Comparison of ENCODE assay signal across 8 cellular contexts in genomic region chr15:60478633-60479360, GRCh38. TPM values are rescaled to one million over a fixed set of nuclear protein-coding genes. Genes with fewer than 3 reads are reported as not detected.
DNase-seq lines count a peak whose midpoint lies in the region; ATAC-seq, FAIRE-seq and TF ChIP-seq lines count a peak whose summit lies in the region.

TSS of gene ICE2 (minus strand) at chr15:60479142. CDS start at chr15:60477977, 1,165 bp downstream.

- 0 out of 2 replicates have a peak within 1 kb of the TSS, but pooled peaks have one; percentile 51 for H2BK20ac ChIP-seq in H1 (ENCODE audit: low read length)

- peaks cover 7 to 28% of the 10 kb centered on the region in 2 experiments; a peak in 3 of 4 replicates for H3K79me2 ChIP-seq in H1 (ENCODE audit: control insufficient read depth in 1 of 2, insufficient read depth in 2 of 2, low read length in 2 of 2)

- peaks cover 0 to 30% (median 4%) of the 10 kb centered on the region in 4 experiments; a peak in 6 of 8 replicates for H3K36me3 ChIP-seq in H1 (ENCODE audit: control insufficient read depth in 2 of 4, insufficient read depth in 4 of 4, low read length in 3 of 4)

- H3K9me3 Mint-ChIP-seq in memory B cell = no peaks in the 10 kb centered on the region

- H3K4ac ChIP-seq in H1 (replicated peaks; ENCODE audit: insufficient read length, low read depth, low read length) = no peak within 1 kb of the TSS

- peak within 1 kb of the TSS; percentile 70 for H3K56ac ChIP-seq in H1 (replicated peaks; ENCODE audit: insufficient read length, low read depth, low read length)

- H3K9me3 ChIP-seq in H1 (ENCODE audit: insufficient read depth in 2 of 2, low read depth in 1 of 2, low read length in 1 of 2) = no peaks in the 10 kb centered on the region

- H2AFZ ChIP-seq in H1 (ENCODE audit: low read length) = peak within 1 kb of the TSS; percentile 85

- H2BK5ac ChIP-seq in H1 (ENCODE audit: low read depth, low read length) = peak within 1 kb of the TSS; percentile 99

- H4K8ac ChIP-seq in H1 (ENCODE audit: extremely low read depth, insufficient read depth, low read length) = peak within 1 kb of the TSS; percentile 99

- H3K4me3 ChIP-seq in H1 (ENCODE audit: extremely low read depth in 1 of 4, insufficient read depth in 2 of 4, low read depth in 3 of 4, low read length in 4 of 4) = peak within 1 kb of the TSS; percentile 81 to 96 (median 90)

- DNase-seq in COLO829 (ENCODE audit: low spot score) = peak; percentile 84
- peak; percentile 96 for DNase-seq in HT1080 (ENCODE audit: low read depth)
- peak; percentile 91 for DNase-seq in NOMO-1 treated with DMSO at 0.1 percent for 48 hours (lab: John Stamatoyannopoulos, UW; ENCODE audit: unreplicated experiment)
- peak; percentile 90 to 95 (median 94) for DNase-seq in activated CD8-positive, alpha-beta memory T cell treated with anti-CD3 and anti-CD28 coated beads for 48 hours (ENCODE audit: low read depth in 2 of 3, low spot score in 2 of 3)
- DNase-seq in H1 (ENCODE audit: low read depth in 1 of 2, low spot score in 2 of 2) = peak; percentile 76 to 97
- peak; percentile 89 to 97 for DNase-seq in memory B cell (ENCODE audit: low spot score in 2 of 2)
- DNase-seq in stimulated activated CD8-positive, alpha-beta memory T cell treated with anti-CD3 and anti-CD28 coated beads, Interleukin-12 subunit alpha, Interleukin-12 subunit beta, amount 100 ng/mL, for 24 hours (ENCODE audit: extremely low read depth) = peak; percentile 89

- no peak within 1 kb of the TSS for H3K23ac ChIP-seq in H1 (ENCODE audit: insufficient read length)

- H3K4me1 Mint-ChIP-seq in memory B cell = peaks cover 22% of the 10 kb centered on the region

- H3K79me1 ChIP-seq in H1 (ENCODE audit: low read depth, low read length) = peaks cover 3% of the 10 kb centered on the region; the same call in 1 of the 2 replicates

- TF ChIP-seq EP300 in H1 (IDR thresholded peaks at IDR 0.05; ENCODE audit: borderline replicate concordance in 1 of 2, low read depth in 2 of 2, low read length in 2 of 2) = no peak

- peak within 1 kb of the TSS; percentile 94 for H4K91ac ChIP-seq in H1 (replicated peaks; ENCODE audit: insufficient read length, low read length)

- peak within 1 kb of the TSS; percentile 93 for H3K4me3 Mint-ChIP-seq in memory B cell

- H3K14ac ChIP-seq in H1 (ENCODE audit: insufficient read length) = no peak within 1 kb of the TSS

- CTCF ChIA-PET in H1 (lab: Charles Lee; ENCODE audit: partially characterized antibody) = interaction anchor here (1.0 to 2.4 kb wide), 6 partner anchors 28 to 452 kb away, joined by 3 to 6 read pairs (median 4); no protein-coding TSS in a partner anchor

- H3K4me2 ChIP-seq in H1 (ENCODE audit: insufficient read depth in 1 of 2, low read depth in 2 of 2, low read length in 2 of 2) = peak within 1 kb of the TSS; percentile 90 to 93

- H3K27me3 ChIP-seq in H1 (replicated peaks in 1 of 4; ENCODE audit: control insufficient read depth in 3 of 4, extremely low read depth in 1 of 4, insufficient read depth in 3 of 4, low read length in 3 of 4) = no peaks in the 10 kb centered on the region

- H3K23me2 ChIP-seq in H1 (ENCODE audit: low read depth, low read length) = peaks cover 9% of the 10 kb centered on the region

- no peak for TF ChIP-seq RAD21 in H1 (IDR thresholded peaks at IDR 0.05 in 1 of 2, conservative IDR thresholded peaks at IDR 0.05 in 1 of 2; ENCODE audit: low read depth in 2 of 2, low read length in 2 of 2)

- FAIRE-seq in H1 (lab: Jason Lieb, UNC) = peak; percentile 28

- H3K27me3 Mint-ChIP-seq in memory B cell = no peaks in the 10 kb centered on the region

- H4K5ac ChIP-seq in H1 (ENCODE audit: insufficient read length, low read depth, low read length) = peak within 1 kb of the TSS; percentile 94

- H2BK15ac ChIP-seq in H1 (ENCODE audit: low read length) = no peak within 1 kb of the TSS

- H3K36me3 Mint-ChIP-seq in memory B cell = peaks cover 11% of the 10 kb centered on the region

- peak within 1 kb of the TSS; percentile 95 for H3K27ac ChIP-seq in H1 (ENCODE audit: low read depth, low read length)

- no peak within 1 kb of the TSS for H2BK120ac ChIP-seq in H1 (replicated peaks; ENCODE audit: low read depth, low read length)

- H4K20me1 ChIP-seq in H1 (replicated peaks in 1 of 2; ENCODE audit: control insufficient read depth in 1 of 2, insufficient read depth in 2 of 2, low read length in 2 of 2) = peaks cover 0 to 3% of the 10 kb centered on the region in 2 experiments

- TF ChIP-seq CTCF in H1 (IDR thresholded peaks at IDR 0.05; ENCODE audit: control extremely low read depth in 1 of 3, insufficient read depth in 1 of 3, low read depth in 1 of 3, low read length in 3 of 3) = no peak

- peak within 1 kb of the TSS; percentile 86; the same call in 1 of the 2 replicates for H2BK12ac ChIP-seq in H1 (ENCODE audit: low read depth, low read length)

- H3K9ac ChIP-seq in H1 (replicated peaks in 1 of 4; ENCODE audit: extremely low read depth in 1 of 4, low read depth in 3 of 4, low read length in 3 of 4) = peak within 1 kb of the TSS; percentile 94 to 98 (median 96)

- H3K4me1 ChIP-seq in H1 (replicated peaks in 1 of 4; ENCODE audit: control insufficient read depth in 3 of 4, insufficient read depth in 4 of 4, low read length in 3 of 4) = peaks cover 2 to 12% (median 7%) of the 10 kb centered on the region in 4 experiments; a peak in 6 of 7 replicates

- peak within 1 kb of the TSS; percentile 98 for H3K27ac Mint-ChIP-seq in memory B cell

- H3K18ac ChIP-seq in H1 (ENCODE audit: extremely low read depth, low read length) = peak within 1 kb of the TSS; percentile 97

- H2AK5ac ChIP-seq in H1 (ENCODE audit: low read depth, low read length) = 0 out of 2 replicates have a peak within 1 kb of the TSS, but pooled peaks have one; percentile 54

- ATAC-seq in GM21360 (IDR thresholded peaks at IDR 0.05; ENCODE audit: unreplicated experiment) (peak; percentile 79), memory B cell (ENCODE audit: low read depth) (peak; percentile 94)

- TF ChIP-seq POLR2A in H1 (IDR thresholded peaks at IDR 0.05; ENCODE audit: control extremely low read depth in 1 of 2, low read depth in 2 of 2, low read length in 2 of 2) = peak; percentile 84 to 98

- POLR2A ChIA-PET in H1 (lab: Charles Lee; ENCODE audit: partially characterized antibody) = interaction anchor here (0.8 to 2.2 kb wide), 8 partner anchors 10 to 730 kb away, joined by 3 to 6 read pairs (median 3); no protein-coding TSS in a partner anchor

- WGBS in H1 (ENCODE audit: extremely low coverage in 1 of 2, insufficient coverage in 1 of 2, insufficient read length in 1 of 2, insufficient replicate concordance in 2 of 2, low coverage in 1 of 2, low lambda C conversion rate in 2 of 2, missing lambda C conversion rate in 1 of 2), 2 experiments = 2% methylated on average over 57 of the region's 57 CpGs; no CpG with 5 or more reads in 1 of the 2 experiments

TF ChIP-seq in H1, 55 proteins besides CTCF, POLR2A, EP300 and RAD21 (continues in another document):
- TF ChIP-seq, protein P1, sequence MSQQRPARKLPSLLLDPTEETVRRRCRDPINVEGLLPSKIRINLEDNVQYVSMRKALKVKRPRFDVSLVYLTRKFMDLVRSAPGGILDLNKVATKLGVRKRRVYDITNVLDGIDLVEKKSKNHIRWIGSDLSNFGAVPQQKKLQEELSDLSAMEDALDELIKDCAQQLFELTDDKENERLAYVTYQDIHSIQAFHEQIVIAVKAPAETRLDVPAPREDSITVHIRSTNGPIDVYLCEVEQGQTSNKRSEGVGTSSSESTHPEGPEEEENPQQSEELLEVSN (IDR thresholded peaks at IDR 0.05) = peak; percentile 75
- TF ChIP-seq TBP (IDR thresholded peaks at IDR 0.05; ENCODE audit: low read depth, low read length) (peak; percentile 93), SIN3A (conservative IDR thresholded peaks at IDR 0.05 in 1 of 2, IDR thresholded peaks at IDR 0.05 in 1 of 2; ENCODE audit: low read depth in 1 of 2, low read length in 2 of 2) (peak in 1 of 2 experiments; percentile 87; a peak in 2 of 4 replicates), YY1 (IDR thresholded peaks at IDR 0.05; ENCODE audit: low read depth, low read length) (peak; percentile 91), TAF7 (optimal IDR thresholded peaks at IDR 0.05; ENCODE audit: borderline replicate concordance, low read depth, low read length) (peak; percentile 93), KDM5A (IDR thresholded peaks at IDR 0.05; ENCODE audit: low read length) (peak; percentile 73), SP4 (IDR thresholded peaks at IDR 0.05; ENCODE audit: low read length) (0 out of 2 replicates have a peak, but pooled peaks have one; percentile 54), CEBPB (IDR thresholded peaks at IDR 0.05; ENCODE audit: low read depth, low read length) (no peak), CHD1 (IDR thresholded peaks at IDR 0.05; ENCODE audit: low read depth, low read length) (0 out of 2 replicates have a peak, but pooled peaks have one; percentile 28), KDM4A (IDR thresholded peaks at IDR 0.05; ENCODE audit: low read depth, low read length, severe bottlenecking) (peak; percentile 95), JUND (IDR thresholded peaks at IDR 0.05; ENCODE audit: low read length) (0 out of 2 replicates have a peak, but pooled peaks have one; percentile 9), RBBP5 (IDR thresholded peaks at IDR 0.05; ENCODE audit: borderline replicate concordance, low read depth, low read length) (peak; percentile 100), PHF8 (conservative IDR thresholded peaks at IDR 0.05; ENCODE audit: low read depth, low read length) (peak; percentile 98), HDAC2 (IDR thresholded peaks at IDR 0.05; ENCODE audit: borderline replicate concordance in 1 of 2, low read depth in 2 of 2, low read length in 2 of 2) (0 out of 4 replicates have a peak, but pooled peaks of 1 of the 2 experiments have one; percentile 78)
- TF ChIP-seq, protein P2, sequence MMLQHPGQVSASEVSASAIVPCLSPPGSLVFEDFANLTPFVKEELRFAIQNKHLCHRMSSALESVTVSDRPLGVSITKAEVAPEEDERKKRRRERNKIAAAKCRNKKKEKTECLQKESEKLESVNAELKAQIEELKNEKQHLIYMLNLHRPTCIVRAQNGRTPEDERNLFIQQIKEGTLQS (IDR thresholded peaks at IDR 0.05; ENCODE audit: insufficient read depth, low read depth, low read length) = peak; percentile 78

RNA-seq across cellular contexts. Expression of gene ICE2, which starts in this region (rescaled TPM):
- total RNA-seq in HT1080 (2014; rRNA removed; shearing (Covaris generic)) = 13.5 and 17.0 TPM in 2 replicates
- 31.6 and 31.9 TPM in 2 replicates for polyA plus RNA-seq in HT1080 (2015; cell fraction: cytosol; rRNA removed)
- polyA plus RNA-seq in HT1080 (2015; cell fraction: nucleus; rRNA removed) = 55.3 and 60.4 TPM in 2 replicates
- total RNA-seq in H1 (2021; fragmentation: NEBNext Ultra II Directional; extraction: Animal tissue kit (Norgen Biotek cat#: 25700)) = 74.1 and 87.3 TPM in 2 replicates
- polyA plus RNA-seq in H1 (2011; rRNA removed) = 26.4 and 40.0 TPM in 2 replicates
- 27.5 TPM for polyA plus RNA-seq in H1 (2011; cell fraction: cytosol; rRNA removed)
- 65.4 TPM for polyA plus RNA-seq in H1 (2011; cell fraction: nucleus; rRNA removed)
- polyA plus RNA-seq in H1 (2012, experiment 1 of 2) = 32.1 to 61.5 TPM (median 39.4 TPM) in 4 replicates
- 1.8 TPM for polyA plus RNA-seq in H1 (2012, experiment 2 of 2)
- polyA plus RNA-seq in H1 (2013, experiment 1 of 2) = 42.7 TPM
- 36.4 TPM for polyA plus RNA-seq in H1 (2013, experiment 2 of 2)
- 60.6 and 80.3 TPM in 2 replicates for polyA minus RNA-seq in H1 (2011; rRNA and poly(A)+ RNA removed)
- polyA minus RNA-seq in H1 (2011; cell fraction: cytosol; rRNA and poly(A)+ RNA removed) = 38.4 TPM
- polyA minus RNA-seq in H1 (2011; cell fraction: nucleus; rRNA and poly(A)+ RNA removed) = 152 TPM

Comparison
In these comparisons a context has a peak if more than half of its experiments do, and no peak if none do; other contexts are left out.
1. Peak in every context shown above with its lines: DNase-seq, ATAC-seq, H3K4me3 ChIP-seq and H3K27ac ChIP-seq.